ENCODE assay signal across 1 cellular context in genomic region chrX:37745354-37745753, GRCh38.
TF ChIP-seq lines count a peak whose summit lies in the region.

No MANE protein-coding gene starts in this region.

TF ChIP-seq in GM23338, 12 proteins besides CTCF, POLR2A, EP300 and RAD21 (continued from another document):
- TF ChIP-seq ZNF462 (CRISPR knock-in tag; IDR thresholded peaks at IDR 0.05) (no peak), POLR2AphosphoS5 (IDR thresholded peaks at IDR 0.05; ENCODE audit: low read depth) (no peak), ETS1 (IDR thresholded peaks at IDR 0.05) (no peak), REST (IDR thresholded peaks at IDR 0.05; ENCODE audit: unreplicated experiment) (no peak), EZH2 (IDR thresholded peaks at IDR 0.05; ENCODE audit: low read depth, unreplicated experiment) (no peak), ZNF114 (CRISPR knock-in tag; IDR thresholded peaks at IDR 0.05) (no peak), NANOG (IDR thresholded peaks at IDR 0.05; ENCODE audit: borderline replicate concordance) (no peak), ZNF331 (CRISPR knock-in tag; IDR thresholded peaks at IDR 0.05; ENCODE audit: low read depth) (no peak)
